In the genomic region with DNA sequence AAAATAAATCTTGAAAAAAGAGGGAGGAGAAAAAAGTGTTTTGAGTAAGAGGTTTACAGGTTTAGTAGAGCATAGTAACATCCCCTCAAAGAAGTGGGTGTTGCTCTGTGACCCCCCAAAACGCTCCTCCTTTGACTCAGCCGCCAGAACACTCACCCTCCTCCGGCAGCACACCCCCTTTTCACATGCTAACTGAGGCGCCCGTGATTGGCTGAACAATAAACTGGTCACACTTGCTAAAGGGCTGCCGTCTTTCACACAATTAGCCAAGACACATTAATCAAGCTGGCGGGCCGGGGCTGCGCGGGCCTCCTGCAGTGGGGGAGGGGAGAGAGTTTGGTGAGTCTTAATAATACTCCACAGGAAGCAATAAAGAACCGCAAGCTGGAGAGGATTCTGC, we compare ENCODE assay signal across 8 cellular contexts. TPM values are rescaled to one million over a fixed set of nuclear protein-coding genes. Genes with fewer than 3 reads are reported as not detected.
A peak's percentile ranks its signal among the peaks of the same experiment; 100 is the strongest.
DNase-seq lines count a peak whose midpoint lies in the region; ATAC-seq, FAIRE-seq and TF ChIP-seq lines count a peak whose summit lies in the region.

No MANE protein-coding gene starts in this region.

- DNase-seq in GM06990 (ENCODE audit: extremely low read depth, insufficient read length), result peak; percentile 24
- peak; percentile 36 for DNase-seq in epithelial cell of esophagus (ENCODE audit: low read depth)
- DNase-seq in renal cortical epithelial cell (ENCODE audit: low read depth), result peak; percentile 67
- DNase-seq in urothelium cell line (ENCODE audit: low spot score), result no peak
- DNase-seq in SHP77 treated with DMSO at 0.1 percent for 48 hours (lab: John Stamatoyannopoulos, UW), result no peak
- DNase-seq in activated CD4-positive, CD25-positive, alpha-beta regulatory T cell treated with anti-CD3 and anti-CD28 coated beads, Interleukin-2, amount 50 U/mL, for 72 hours, result no peak

- H3K27me3 ChIP-seq in GM06990 (replicated peaks; ENCODE audit: control insufficient read depth, insufficient read depth, low read length) (no peaks in the 10 kb centered on the region; the same call in 1 of the 2 replicates), OCI-LY3 (ENCODE audit: low read depth, low read length) (peaks cover 12% of the 10 kb centered on the region)

- H3K4me2 ChIP-seq in OCI-LY3 (ENCODE audit: low read length), result peak overlapping the region; percentile 48

- no peak for FAIRE-seq in urothelium cell line (lab: Jason Lieb, UNC)

- no peak overlapping the region for H3K27ac ChIP-seq in OCI-LY3 (ENCODE audit: low read length)

- H3K36me3 ChIP-seq in GM06990 (ENCODE audit: control insufficient read depth, insufficient read depth, low read length) (no peaks in the 10 kb centered on the region), OCI-LY3 (replicated peaks; ENCODE audit: low read depth, low read length) (no peaks in the 10 kb centered on the region)

- H3K4me1 ChIP-seq in OCI-LY3 (ENCODE audit: low read length), result peaks cover 5% of the 10 kb centered on the region

- no peaks in the 10 kb centered on the region for H4K20me1 ChIP-seq in OCI-LY3 (ENCODE audit: insufficient read depth, low read length)

- H3K79me2 ChIP-seq in OCI-LY3 (ENCODE audit: low read length), result no peaks in the 10 kb centered on the region

- H3K9ac ChIP-seq in OCI-LY3 (ENCODE audit: low read length), result no peak overlapping the region

- H3K4me3 ChIP-seq in GM06990 (replicated peaks; ENCODE audit: low read depth, low read length), result no peak overlapping the region
- peak overlapping the region; percentile 44 for H3K4me3 ChIP-seq in OCI-LY3 (ENCODE audit: low read length)
- no peak overlapping the region for H3K4me3 ChIP-seq in epithelial cell of esophagus (ENCODE audit: low read length)

- H3K9me3 ChIP-seq in OCI-LY3 (ENCODE audit: insufficient read depth, low read length), result no peaks in the 10 kb centered on the region

- peak overlapping the region; percentile 48; the same call in 1 of the 2 replicates for H2AFZ ChIP-seq in OCI-LY3 (ENCODE audit: low read depth, low read length)

- TF ChIP-seq CTCF in GM06990 (IDR thresholded peaks at IDR 0.05; ENCODE audit: insufficient read depth, low read length, poor library complexity, severe bottlenecking) (no peak), OCI-LY3 (IDR thresholded peaks at IDR 0.05; ENCODE audit: low read depth, low read length) (no peak), epithelial cell of esophagus (IDR thresholded peaks at IDR 0.05; ENCODE audit: insufficient read depth, low read depth, low read length, missing control alignments) (no peak)

- ATAC-seq in HG03135 (IDR thresholded peaks at IDR 0.05; ENCODE audit: unreplicated experiment), result no peak

RNA-seq across cellular contexts. Expression of a gene that starts 52.4 kb away (rescaled TPM):
- total RNA-seq in renal cortical epithelial cell, result 0.55 and 4.5 TPM in 2 replicates

Comparison
In these comparisons a context has a peak if more than half of its experiments do, and no peak if none do; other contexts are left out.
1. DNase-seq: peak in GM06990 (single experiment), epithelial cell of esophagus (single experiment) and renal cortical epithelial cell (single experiment); none in urothelium cell line (single experiment), SHP77 treated with DMSO at 0.1 percent for 48 hours (single experiment) and activated CD4-positive, CD25-positive, alpha-beta regulatory T cell treated with anti-CD3 and anti-CD28 coated beads, Interleukin-2, amount 50 U/mL, for 72 hours (single experiment).